Comparison of ENCODE assay signal across 29 cellular contexts in genomic region chr17:8477653-8478441, GRCh38. TPM values are rescaled to one million over a fixed set of nuclear protein-coding genes. Genes with fewer than 3 reads are reported as not detected.
DNase-seq lines count a peak whose midpoint lies in the region; ATAC-seq, FAIRE-seq and TF ChIP-seq lines count a peak whose summit lies in the region.
"Had no signal": no experiment of that assay in that cellular context is flagged by ENCODE, and none has a peak within 500 bp of the region (broad histone marks: within the 10 kb centered on the region; RNA-seq: fewer than 3 reads in every experiment).

No MANE protein-coding gene starts in this region.

- no peak overlapping the region for H2AFZ ChIP-seq in GM23248
- H2AFZ ChIP-seq: PC-9 had no signal

- WGBS in GM23248 (ENCODE audit: low coverage in 1 of 2, low lambda C conversion rate in 2 of 2, missing lambda C conversion rate in 2 of 2), 2 experiments = 87 to 90% methylated on average over 23 of the region's 23 CpGs
- 66% methylated on average over 23 of the region's 23 CpGs for WGBS in liver
- 70 to 83% (median 83%) methylated on average over 23 of the region's 23 CpGs for WGBS in small intestine, 3 donors

- H3K4me1 ChIP-seq in GM23248 (ENCODE audit: insufficient read depth) (peaks cover 24% of the 10 kb centered on the region), liver (ENCODE audit: control insufficient read depth in 4 of 4, insufficient read depth in 4 of 4, low read length in 3 of 4) (peaks cover 3 to 23% (median 16%) of the 10 kb centered on the region in 4 donors), small intestine (ENCODE audit: control insufficient read depth in 2 of 2, insufficient read depth in 1 of 2, low read depth in 1 of 2, low read length in 1 of 2) (no peaks in the 10 kb centered on the region)
- H3K4me1 ChIP-seq: vagina had no signal

- peaks cover 74% of the 10 kb centered on the region for H3F3A ChIP-seq in GM23248 (ENCODE audit: insufficient read depth)

- H3K79me2 ChIP-seq in GM23248 (ENCODE audit: insufficient read depth) = peaks cover 16% of the 10 kb centered on the region

- 0 out of 2 replicates have a peak overlapping the region, but pooled peaks have one; percentile 8 for H3K27ac ChIP-seq in GM23248
- H3K27ac ChIP-seq in angular gyrus (ENCODE audit: low read depth, low read length) = peak overlapping the region; percentile 12
- H3K27ac ChIP-seq in liver (ENCODE audit: low read depth in 1 of 2, low read length in 2 of 2) = peak overlapping the region; percentile 50 to 53
- H3K27ac ChIP-seq in small intestine (ENCODE audit: low read depth in 1 of 2, low read length in 1 of 2) = no peak overlapping the region
- H3K27ac ChIP-seq: PC-9, vagina had no signal

- no peaks in the 10 kb centered on the region for H3K9me2 ChIP-seq in GM23248 (ENCODE audit: insufficient read depth)

- no peak for TF ChIP-seq CTCF in liver (IDR thresholded peaks at IDR 0.05; ENCODE audit: low read depth, low read length, missing input control)

- no peaks in the 10 kb centered on the region for H4K20me1 ChIP-seq in GM23248 (ENCODE audit: insufficient read depth)

- H3K36me3 ChIP-seq in GM23248 (ENCODE audit: low read depth) = peaks cover 23% of the 10 kb centered on the region
- peaks cover 0 to 56% (median 36%) of the 10 kb centered on the region in 4 donors for H3K36me3 ChIP-seq in liver (ENCODE audit: control insufficient read depth in 4 of 4, insufficient read depth in 3 of 4, low read depth in 1 of 4, low read length in 3 of 4)
- peaks cover 7 to 10% of the 10 kb centered on the region in 2 donors for H3K36me3 ChIP-seq in small intestine (ENCODE audit: control insufficient read depth in 2 of 2, insufficient read depth in 2 of 2, low read length in 2 of 2)

- ATAC-seq in GM21515 (IDR thresholded peaks at IDR 0.05; ENCODE audit: unreplicated experiment) = no peak
- ATAC-seq: activated T-cell treated with anti-CD3 and anti-CD28 coated beads, Interleukin-2, amount 50 U/mL, for 72 hours; Right ventricle myocardium inferior; SK-N-SH treated with all-trans-retinoic acid at 6 μM for 48 hours; stimulated activated naive CD8-positive, alpha-beta T cell treated with anti-CD3 and anti-CD28 coated beads, Interleukin-15, Interleukin-2, amounts not matched to agents 100 U/mL and 50 U/mL, for 24 hours had no signal

- no peak for FAIRE-seq in small intestine (lab: Jason Lieb, UNC)
- FAIRE-seq: bronchial epithelial cell, colon, D721Med, TTC549 had no signal

- H3K9ac ChIP-seq in GM23248 = no peak overlapping the region
- peak overlapping the region in 1 of 2 donors; percentile 19 for H3K9ac ChIP-seq in liver (ENCODE audit: low read depth in 1 of 2, low read length in 2 of 2)

- H3K9me3 ChIP-seq in GM23248 (ENCODE audit: low read depth) (no peaks in the 10 kb centered on the region), liver (ENCODE audit: control insufficient read depth in 4 of 4, low read length in 3 of 4) (no peaks in the 10 kb centered on the region), small intestine (ENCODE audit: control insufficient read depth, low read depth) (no peaks in the 10 kb centered on the region)
- H3K9me3 ChIP-seq: vagina had no signal

- H3K4me2 ChIP-seq in GM23248 (ENCODE audit: unreplicated experiment) = no peak overlapping the region
- H3K4me2 ChIP-seq: PC-9 had no signal

- H3K4me3 ChIP-seq in GM23248 = no peak overlapping the region
- no peak overlapping the region for H3K4me3 ChIP-seq in liver (ENCODE audit: low read depth in 1 of 3, low read length in 3 of 3)
- no peak overlapping the region for H3K4me3 ChIP-seq in small intestine (ENCODE audit: low read depth in 1 of 2, low read length in 2 of 2)
- H3K4me3 ChIP-seq: PC-9, vagina had no signal

- in situ Hi-C loops in GM23248 (cut with MboI) = no loop called here

- no peak for DNase-seq in GM23248
- DNase-seq in small intestine = peak; percentile 25
- no peak for DNase-seq in SIG-M5 (lab: John Stamatoyannopoulos, UW)
- no peak for DNase-seq in iPS-NIHi7 (ENCODE audit: extremely low spot score)
- DNase-seq in DMS 273 treated with DMSO at 0.1 percent for 48 hours (lab: John Stamatoyannopoulos, UW) = no peak
- DNase-seq: activated CD4-positive, CD25-positive, alpha-beta regulatory T cell; activated naive CD4-positive, alpha-beta T cell treated with Interleukin-2 at 50 U/mL for 16 hours; activated T-cell treated with anti-CD3 and anti-CD28 coated beads, Interleukin-2, amount 50 U/mL, for 72 hours; amniotic stem cell; CD4-positive, alpha-beta T cell; effector CD8-positive, alpha-beta T cell; hypothalamus; naive thymus-derived CD4-positive, alpha-beta T cell; NCI-H2029; NCI-H2227 treated with DMSO at 0.1 percent for 48 hours; NCI-H69; occipital lobe; PC-9; stimulated activated naive CD8-positive, alpha-beta T cell treated with anti-CD3 and anti-CD28 coated beads, Interleukin-15, Interleukin-2, amounts not matched to agents 100 U/mL and 50 U/mL, for 24 hours had no signal

- H3K27me3 ChIP-seq in GM23248 (replicated peaks; ENCODE audit: insufficient read depth) (no peaks in the 10 kb centered on the region), liver (ENCODE audit: control insufficient read depth in 4 of 4, insufficient read depth in 4 of 4, low read length in 3 of 4) (no peaks in the 10 kb centered on the region), small intestine (ENCODE audit: control insufficient read depth in 2 of 2, insufficient read depth in 2 of 2, low read length in 2 of 2) (no peaks in the 10 kb centered on the region)
- H3K27me3 ChIP-seq: vagina had no signal

- peak; percentile 50 to 67 for TF ChIP-seq RAD21 in liver (IDR thresholded peaks at IDR 0.05)

TF ChIP-seq in liver, 16 proteins besides CTCF, POLR2A, EP300 and RAD21 (continues in another document):
- peak; percentile 56 for TF ChIP-seq FOXA1 (IDR thresholded peaks at IDR 0.05)
- peak; percentile 76 for TF ChIP-seq MAX (IDR thresholded peaks at IDR 0.05)
- TF ChIP-seq FOXA2 (IDR thresholded peaks at IDR 0.05) = peak; percentile 87
- TF ChIP-seq, protein P1, sequence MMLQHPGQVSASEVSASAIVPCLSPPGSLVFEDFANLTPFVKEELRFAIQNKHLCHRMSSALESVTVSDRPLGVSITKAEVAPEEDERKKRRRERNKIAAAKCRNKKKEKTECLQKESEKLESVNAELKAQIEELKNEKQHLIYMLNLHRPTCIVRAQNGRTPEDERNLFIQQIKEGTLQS (IDR thresholded peaks at IDR 0.05) = no peak
- TF ChIP-seq GABPA (IDR thresholded peaks at IDR 0.05 in 1 of 2, conservative IDR thresholded peaks at IDR 0.05 in 1 of 2) = no peak
- TF ChIP-seq SP1 (IDR thresholded peaks at IDR 0.05) = peak; percentile 86
- TF ChIP-seq TAF1 (conservative IDR thresholded peaks at IDR 0.05) = no peak
- TF ChIP-seq NR2F2 (IDR thresholded peaks at IDR 0.05) = no peak
- peak; percentile 87 to 91 for TF ChIP-seq RXRA (IDR thresholded peaks at IDR 0.05)
- TF ChIP-seq HNF4G (IDR thresholded peaks at IDR 0.05) = peak; percentile 93
- TF ChIP-seq HNF4A (conservative IDR thresholded peaks at IDR 0.05) = peak; percentile 98 to 99
- TF ChIP-seq, protein P2, sequence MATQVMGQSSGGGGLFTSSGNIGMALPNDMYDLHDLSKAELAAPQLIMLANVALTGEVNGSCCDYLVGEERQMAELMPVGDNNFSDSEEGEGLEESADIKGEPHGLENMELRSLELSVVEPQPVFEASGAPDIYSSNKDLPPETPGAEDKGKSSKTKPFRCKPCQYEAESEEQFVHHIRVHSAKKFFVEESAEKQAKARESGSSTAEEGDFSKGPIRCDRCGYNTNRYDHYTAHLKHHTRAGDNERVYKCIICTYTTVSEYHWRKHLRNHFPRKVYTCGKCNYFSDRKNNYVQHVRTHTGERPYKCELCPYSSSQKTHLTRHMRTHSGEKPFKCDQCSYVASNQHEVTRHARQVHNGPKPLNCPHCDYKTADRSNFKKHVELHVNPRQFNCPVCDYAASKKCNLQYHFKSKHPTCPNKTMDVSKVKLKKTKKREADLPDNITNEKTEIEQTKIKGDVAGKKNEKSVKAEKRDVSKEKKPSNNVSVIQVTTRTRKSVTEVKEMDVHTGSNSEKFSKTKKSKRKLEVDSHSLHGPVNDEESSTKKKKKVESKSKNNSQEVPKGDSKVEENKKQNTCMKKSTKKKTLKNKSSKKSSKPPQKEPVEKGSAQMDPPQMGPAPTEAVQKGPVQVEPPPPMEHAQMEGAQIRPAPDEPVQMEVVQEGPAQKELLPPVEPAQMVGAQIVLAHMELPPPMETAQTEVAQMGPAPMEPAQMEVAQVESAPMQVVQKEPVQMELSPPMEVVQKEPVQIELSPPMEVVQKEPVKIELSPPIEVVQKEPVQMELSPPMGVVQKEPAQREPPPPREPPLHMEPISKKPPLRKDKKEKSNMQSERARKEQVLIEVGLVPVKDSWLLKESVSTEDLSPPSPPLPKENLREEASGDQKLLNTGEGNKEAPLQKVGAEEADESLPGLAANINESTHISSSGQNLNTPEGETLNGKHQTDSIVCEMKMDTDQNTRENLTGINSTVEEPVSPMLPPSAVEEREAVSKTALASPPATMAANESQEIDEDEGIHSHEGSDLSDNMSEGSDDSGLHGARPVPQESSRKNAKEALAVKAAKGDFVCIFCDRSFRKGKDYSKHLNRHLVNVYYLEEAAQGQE (IDR thresholded peaks at IDR 0.05) = peak; percentile 18
- TF ChIP-seq YY1 (IDR thresholded peaks at IDR 0.05) = peak; percentile 41
- TF ChIP-seq JUND (IDR thresholded peaks at IDR 0.05) = peak; percentile 48 to 53
- TF ChIP-seq ZBTB33 (IDR thresholded peaks at IDR 0.05) = no peak

RNA-seq across cellular contexts. Expression of gene NDEL1, which starts 42.2 kb away (rescaled TPM):
- total RNA-seq in GM23248 (2014; rRNA removed; shearing (Covaris generic)) = 74.9 and 76.4 TPM in 2 replicates
- 105 and 111 TPM in 2 replicates for polyA plus RNA-seq in GM23248 (2016; fragmentation: Nextera tagmentation; extraction: Ambion mirVana)
- 10 to 100 TPM; 49.1 to 52.3 TPM for total RNA-seq in liver
- 10 to 100 TPM; 15.3 to 21.7 TPM for polyA plus RNA-seq in liver
- polyA plus RNA-seq in small intestine = 10 to 100 TPM; 24.7 to 30.6 (median 29.2) TPM

Comparison
In these comparisons a context has a peak if more than half of its experiments do, and no peak if none do; other contexts are left out.
1. H3K27ac ChIP-seq: peak in GM23248 (single experiment), angular gyrus (single experiment) and liver (2 of 2); none in small intestine (0 of 2).